Comparison of ENCODE assay signal across 1 cellular context in the genomic region with DNA sequence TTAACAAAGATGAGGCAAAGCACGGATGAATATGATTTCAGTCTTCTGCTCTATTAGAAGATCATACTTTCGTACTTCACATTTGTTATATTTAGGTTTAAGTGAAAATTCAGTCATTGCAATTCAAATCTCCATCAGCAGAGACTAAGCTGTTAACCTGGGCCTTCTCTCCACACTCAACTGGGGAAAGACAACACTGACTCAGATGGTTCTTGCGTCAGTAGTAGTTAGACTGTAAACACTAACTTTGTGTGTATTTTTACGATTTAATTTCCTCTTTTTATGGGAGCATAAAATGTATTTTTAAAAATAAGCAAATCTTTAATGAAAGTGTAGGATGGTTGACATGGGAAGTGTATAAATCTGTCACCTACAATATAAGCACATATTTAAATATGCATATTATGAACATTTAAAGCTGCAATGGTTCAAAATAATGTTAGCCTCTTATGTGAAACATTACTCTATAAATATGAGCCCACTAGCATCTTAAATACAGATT.
TF ChIP-seq lines count a peak whose summit lies in the region.

No MANE protein-coding gene starts in this region.

TF ChIP-seq in HEK293, 187 proteins besides CTCF, POLR2A, EP300 and RAD21 (continued from another document):
- TF ChIP-seq ZNF701 (tag by site-specific recombination; IDR thresholded peaks at IDR 0.05) (no peak), ZNF830 (tag by site-specific recombination; IDR thresholded peaks at IDR 0.05; ENCODE audit: low read depth) (no peak), ZNF433 (tag by site-specific recombination; IDR thresholded peaks at IDR 0.05; ENCODE audit: low read depth) (no peak), ZNF23 (tag by site-specific recombination; IDR thresholded peaks at IDR 0.05; ENCODE audit: borderline replicate concordance) (no peak), KLF10 (tag by site-specific recombination; IDR thresholded peaks at IDR 0.05) (0 out of 2 replicates have a peak, but pooled peaks have one; percentile 32), ZNF629 (tag by site-specific recombination; IDR thresholded peaks at IDR 0.05) (peak; percentile 47; the same call in 1 of the 2 replicates)
- TF ChIP-seq, protein P1, sequence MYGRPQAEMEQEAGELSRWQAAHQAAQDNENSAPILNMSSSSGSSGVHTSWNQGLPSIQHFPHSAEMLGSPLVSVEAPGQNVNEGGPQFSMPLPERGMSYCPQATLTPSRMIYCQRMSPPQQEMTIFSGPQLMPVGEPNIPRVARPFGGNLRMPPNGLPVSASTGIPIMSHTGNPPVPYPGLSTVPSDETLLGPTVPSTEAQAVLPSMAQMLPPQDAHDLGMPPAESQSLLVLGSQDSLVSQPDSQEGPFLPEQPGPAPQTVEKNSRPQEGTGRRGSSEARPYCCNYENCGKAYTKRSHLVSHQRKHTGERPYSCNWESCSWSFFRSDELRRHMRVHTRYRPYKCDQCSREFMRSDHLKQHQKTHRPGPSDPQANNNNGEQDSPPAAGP (tag by site-specific recombination; IDR thresholded peaks at IDR 0.05) = no peak
- TF ChIP-seq, protein P2, sequence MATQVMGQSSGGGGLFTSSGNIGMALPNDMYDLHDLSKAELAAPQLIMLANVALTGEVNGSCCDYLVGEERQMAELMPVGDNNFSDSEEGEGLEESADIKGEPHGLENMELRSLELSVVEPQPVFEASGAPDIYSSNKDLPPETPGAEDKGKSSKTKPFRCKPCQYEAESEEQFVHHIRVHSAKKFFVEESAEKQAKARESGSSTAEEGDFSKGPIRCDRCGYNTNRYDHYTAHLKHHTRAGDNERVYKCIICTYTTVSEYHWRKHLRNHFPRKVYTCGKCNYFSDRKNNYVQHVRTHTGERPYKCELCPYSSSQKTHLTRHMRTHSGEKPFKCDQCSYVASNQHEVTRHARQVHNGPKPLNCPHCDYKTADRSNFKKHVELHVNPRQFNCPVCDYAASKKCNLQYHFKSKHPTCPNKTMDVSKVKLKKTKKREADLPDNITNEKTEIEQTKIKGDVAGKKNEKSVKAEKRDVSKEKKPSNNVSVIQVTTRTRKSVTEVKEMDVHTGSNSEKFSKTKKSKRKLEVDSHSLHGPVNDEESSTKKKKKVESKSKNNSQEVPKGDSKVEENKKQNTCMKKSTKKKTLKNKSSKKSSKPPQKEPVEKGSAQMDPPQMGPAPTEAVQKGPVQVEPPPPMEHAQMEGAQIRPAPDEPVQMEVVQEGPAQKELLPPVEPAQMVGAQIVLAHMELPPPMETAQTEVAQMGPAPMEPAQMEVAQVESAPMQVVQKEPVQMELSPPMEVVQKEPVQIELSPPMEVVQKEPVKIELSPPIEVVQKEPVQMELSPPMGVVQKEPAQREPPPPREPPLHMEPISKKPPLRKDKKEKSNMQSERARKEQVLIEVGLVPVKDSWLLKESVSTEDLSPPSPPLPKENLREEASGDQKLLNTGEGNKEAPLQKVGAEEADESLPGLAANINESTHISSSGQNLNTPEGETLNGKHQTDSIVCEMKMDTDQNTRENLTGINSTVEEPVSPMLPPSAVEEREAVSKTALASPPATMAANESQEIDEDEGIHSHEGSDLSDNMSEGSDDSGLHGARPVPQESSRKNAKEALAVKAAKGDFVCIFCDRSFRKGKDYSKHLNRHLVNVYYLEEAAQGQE (tag by site-specific recombination; IDR thresholded peaks at IDR 0.05) = no peak
- TF ChIP-seq, protein P3, sequence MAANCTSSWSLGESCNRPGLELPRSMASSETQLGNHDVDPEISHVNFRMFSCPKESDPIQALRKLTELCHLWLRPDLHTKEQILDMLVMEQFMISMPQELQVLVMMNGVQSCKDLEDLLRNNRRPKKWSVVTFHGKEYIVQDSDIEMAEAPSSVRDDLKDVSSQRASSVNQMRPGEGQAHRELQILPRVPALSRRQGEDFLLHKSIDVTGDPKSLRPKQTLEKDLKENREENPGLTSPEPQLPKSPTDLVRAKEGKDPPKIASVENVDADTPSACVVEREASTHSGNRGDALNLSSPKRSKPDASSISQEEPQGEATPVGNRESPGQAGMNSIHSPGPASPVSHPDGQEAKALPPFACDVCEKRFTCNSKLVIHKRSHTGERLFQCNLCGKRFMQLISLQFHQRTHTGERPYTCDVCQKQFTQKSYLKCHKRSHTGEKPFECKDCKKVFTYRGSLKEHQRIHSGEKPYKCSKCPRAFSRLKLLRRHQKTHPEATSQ (tag by site-specific recombination; IDR thresholded peaks at IDR 0.05) = no peak
